1 cellular context compared by ENCODE assay signal in the genomic region with DNA sequence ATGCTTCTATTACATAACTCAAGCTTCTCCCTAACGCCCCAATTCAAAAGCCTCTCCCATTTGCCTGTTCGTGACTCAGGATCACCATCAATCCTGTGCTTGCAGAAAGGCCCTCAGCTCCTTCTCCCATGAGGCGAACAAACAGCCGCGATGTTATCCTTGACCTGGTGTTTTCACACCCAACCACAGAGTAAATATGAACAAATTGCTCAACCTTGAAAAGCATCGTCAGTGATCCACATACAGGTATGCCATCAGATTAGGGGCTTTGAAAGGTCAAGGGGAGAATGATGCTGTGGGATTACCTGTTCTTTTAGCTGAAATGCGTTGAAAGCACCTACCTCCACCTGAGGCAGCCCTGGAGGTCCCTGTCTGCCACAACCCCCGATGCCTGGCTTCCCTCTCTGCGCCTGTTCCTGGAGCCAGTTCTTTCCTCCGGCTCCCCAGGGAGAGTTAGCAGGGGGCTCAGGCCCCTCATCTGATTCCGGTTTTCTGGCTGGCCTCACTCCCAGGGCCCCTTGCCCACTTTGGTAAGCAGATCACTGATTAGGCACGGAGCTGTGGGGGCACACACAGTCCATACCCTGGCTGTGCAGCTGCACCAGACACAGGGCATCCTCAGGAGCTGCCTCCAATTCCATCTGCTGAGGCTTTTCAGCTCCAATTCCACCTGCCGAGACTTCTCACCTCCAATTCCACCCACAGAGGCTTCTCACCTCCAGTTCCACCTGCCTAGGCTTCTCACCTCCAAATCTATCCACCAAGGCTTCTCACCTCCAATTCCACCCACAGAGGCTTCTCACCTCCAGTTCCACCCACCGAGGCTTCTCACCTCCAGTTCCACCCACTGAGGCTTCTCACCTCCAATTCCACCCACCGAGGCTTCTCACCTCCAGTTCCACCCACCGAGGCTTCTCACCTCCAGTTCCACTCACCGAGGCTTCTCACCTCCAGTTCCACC.
TF ChIP-seq lines count a peak whose summit lies in the region.

No MANE protein-coding gene starts in this region.

TF ChIP-seq in HepG2, 621 proteins besides CTCF, POLR2A, EP300 and RAD21 (continued from another document and continues in another):
- TF ChIP-seq ARID4A (CRISPR knock-in tag; IDR thresholded peaks at IDR 0.05; ENCODE audit: borderline replicate concordance) (peak; percentile 70; the same call in 1 of the 2 replicates), HDAC1 (CRISPR knock-in tag; IDR thresholded peaks at IDR 0.05) (peak; percentile 77), ZBTB40 (IDR thresholded peaks at IDR 0.05) (no peak), ZBTB40 (CRISPR knock-in tag; IDR thresholded peaks at IDR 0.05) (peak; percentile 63; the same call in 1 of the 2 replicates), ZNF790 (CRISPR knock-in tag; IDR thresholded peaks at IDR 0.05; ENCODE audit: borderline replicate concordance) (no peak), CBX2 (IDR thresholded peaks at IDR 0.05; ENCODE audit: low read depth, low read length) (no peak), CBX2 (CRISPR knock-in tag; IDR thresholded peaks at IDR 0.05; ENCODE audit: low read depth) (no peak), CEBPB (IDR thresholded peaks at IDR 0.05; ENCODE audit: borderline replicate concordance, low read depth, low read length) (peak; percentile 95), GFI1 (CRISPR knock-in tag; IDR thresholded peaks at IDR 0.05; ENCODE audit: borderline replicate concordance) (peak; percentile 61), ZBTB33 (CRISPR knock-in tag; IDR thresholded peaks at IDR 0.05) (peak; percentile 55; the same call in 1 of the 2 replicates), SPEN (CRISPR knock-in tag; IDR thresholded peaks at IDR 0.05; ENCODE audit: low read depth) (no peak), ZNF614 (CRISPR knock-in tag; IDR thresholded peaks at IDR 0.05; ENCODE audit: borderline replicate concordance) (peak; percentile 57; the same call in 1 of the 2 replicates), ZNF782 (CRISPR knock-in tag; IDR thresholded peaks at IDR 0.05; ENCODE audit: borderline replicate concordance) (no peak), ZMAT3 (CRISPR knock-in tag; conservative IDR thresholded peaks at IDR 0.05) (no peak), CREM (IDR thresholded peaks at IDR 0.05) (peak; percentile 64; the same call in 1 of the 2 replicates), CREM (CRISPR knock-in tag; IDR thresholded peaks at IDR 0.05) (no peak), TBL1XR1 (IDR thresholded peaks at IDR 0.05; ENCODE audit: borderline replicate concordance, low read length, partially characterized antibody) (peak; percentile 71), ZNF136 (CRISPR knock-in tag; IDR thresholded peaks at IDR 0.05; ENCODE audit: low read depth) (no peak)
- TF ChIP-seq, protein P1, sequence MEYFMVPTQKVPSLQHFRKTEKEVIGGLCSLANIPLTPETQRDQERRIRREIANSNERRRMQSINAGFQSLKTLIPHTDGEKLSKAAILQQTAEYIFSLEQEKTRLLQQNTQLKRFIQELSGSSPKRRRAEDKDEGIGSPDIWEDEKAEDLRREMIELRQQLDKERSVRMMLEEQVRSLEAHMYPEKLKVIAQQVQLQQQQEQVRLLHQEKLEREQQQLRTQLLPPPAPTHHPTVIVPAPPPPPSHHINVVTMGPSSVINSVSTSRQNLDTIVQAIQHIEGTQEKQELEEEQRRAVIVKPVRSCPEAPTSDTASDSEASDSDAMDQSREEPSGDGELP (IDR thresholded peaks at IDR 0.05; ENCODE audit: borderline replicate concordance, low read depth), result peak; percentile 50; the same call in 1 of the 2 replicates
- TF ChIP-seq, protein P2, sequence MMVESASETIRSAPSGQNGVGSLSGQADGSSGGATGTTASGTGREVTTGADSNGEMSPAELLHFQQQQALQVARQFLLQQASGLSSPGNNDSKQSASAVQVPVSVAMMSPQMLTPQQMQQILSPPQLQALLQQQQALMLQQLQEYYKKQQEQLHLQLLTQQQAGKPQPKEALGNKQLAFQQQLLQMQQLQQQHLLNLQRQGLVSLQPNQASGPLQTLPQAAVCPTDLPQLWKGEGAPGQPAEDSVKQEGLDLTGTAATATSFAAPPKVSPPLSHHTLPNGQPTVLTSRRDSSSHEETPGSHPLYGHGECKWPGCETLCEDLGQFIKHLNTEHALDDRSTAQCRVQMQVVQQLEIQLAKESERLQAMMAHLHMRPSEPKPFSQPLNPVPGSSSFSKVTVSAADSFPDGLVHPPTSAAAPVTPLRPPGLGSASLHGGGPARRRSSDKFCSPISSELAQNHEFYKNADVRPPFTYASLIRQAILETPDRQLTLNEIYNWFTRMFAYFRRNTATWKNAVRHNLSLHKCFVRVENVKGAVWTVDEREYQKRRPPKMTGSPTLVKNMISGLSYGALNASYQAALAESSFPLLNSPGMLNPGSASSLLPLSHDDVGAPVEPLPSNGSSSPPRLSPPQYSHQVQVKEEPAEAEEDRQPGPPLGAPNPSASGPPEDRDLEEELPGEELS (CRISPR knock-in tag; IDR thresholded peaks at IDR 0.05), result peak; percentile 95
- TF ChIP-seq, protein P3, sequence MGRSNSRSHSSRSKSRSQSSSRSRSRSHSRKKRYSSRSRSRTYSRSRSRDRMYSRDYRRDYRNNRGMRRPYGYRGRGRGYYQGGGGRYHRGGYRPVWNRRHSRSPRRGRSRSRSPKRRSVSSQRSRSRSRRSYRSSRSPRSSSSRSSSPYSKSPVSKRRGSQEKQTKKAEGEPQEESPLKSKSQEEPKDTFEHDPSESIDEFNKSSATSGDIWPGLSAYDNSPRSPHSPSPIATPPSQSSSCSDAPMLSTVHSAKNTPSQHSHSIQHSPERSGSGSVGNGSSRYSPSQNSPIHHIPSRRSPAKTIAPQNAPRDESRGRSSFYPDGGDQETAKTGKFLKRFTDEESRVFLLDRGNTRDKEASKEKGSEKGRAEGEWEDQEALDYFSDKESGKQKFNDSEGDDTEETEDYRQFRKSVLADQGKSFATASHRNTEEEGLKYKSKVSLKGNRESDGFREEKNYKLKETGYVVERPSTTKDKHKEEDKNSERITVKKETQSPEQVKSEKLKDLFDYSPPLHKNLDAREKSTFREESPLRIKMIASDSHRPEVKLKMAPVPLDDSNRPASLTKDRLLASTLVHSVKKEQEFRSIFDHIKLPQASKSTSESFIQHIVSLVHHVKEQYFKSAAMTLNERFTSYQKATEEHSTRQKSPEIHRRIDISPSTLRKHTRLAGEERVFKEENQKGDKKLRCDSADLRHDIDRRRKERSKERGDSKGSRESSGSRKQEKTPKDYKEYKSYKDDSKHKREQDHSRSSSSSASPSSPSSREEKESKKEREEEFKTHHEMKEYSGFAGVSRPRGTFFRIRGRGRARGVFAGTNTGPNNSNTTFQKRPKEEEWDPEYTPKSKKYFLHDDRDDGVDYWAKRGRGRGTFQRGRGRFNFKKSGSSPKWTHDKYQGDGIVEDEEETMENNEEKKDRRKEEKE (IDR thresholded peaks at IDR 0.05), result no peak
- TF ChIP-seq, protein P4, sequence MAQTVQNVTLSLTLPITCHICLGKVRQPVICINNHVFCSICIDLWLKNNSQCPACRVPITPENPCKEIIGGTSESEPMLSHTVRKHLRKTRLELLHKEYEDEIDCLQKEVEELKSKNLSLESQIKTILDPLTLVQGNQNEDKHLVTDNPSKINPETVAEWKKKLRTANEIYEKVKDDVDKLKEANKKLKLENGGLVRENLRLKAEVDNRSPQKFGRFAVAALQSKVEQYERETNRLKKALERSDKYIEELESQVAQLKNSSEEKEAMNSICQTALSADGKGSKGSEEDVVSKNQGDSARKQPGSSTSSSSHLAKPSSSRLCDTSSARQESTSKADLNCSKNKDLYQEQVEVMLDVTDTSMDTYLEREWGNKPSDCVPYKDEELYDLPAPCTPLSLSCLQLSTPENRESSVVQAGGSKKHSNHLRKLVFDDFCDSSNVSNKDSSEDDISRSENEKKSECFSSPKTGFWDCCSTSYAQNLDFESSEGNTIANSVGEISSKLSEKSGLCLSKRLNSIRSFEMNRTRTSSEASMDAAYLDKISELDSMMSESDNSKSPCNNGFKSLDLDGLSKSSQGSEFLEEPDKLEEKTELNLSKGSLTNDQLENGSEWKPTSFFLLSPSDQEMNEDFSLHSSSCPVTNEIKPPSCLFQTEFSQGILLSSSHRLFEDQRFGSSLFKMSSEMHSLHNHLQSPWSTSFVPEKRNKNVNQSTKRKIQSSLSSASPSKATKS (CRISPR knock-in tag; IDR thresholded peaks at IDR 0.05), result no peak
